19 cellular contexts compared by ENCODE assay signal in genomic region chr17:74240637-74241036, GRCh38. TPM values are rescaled to one million over a fixed set of nuclear protein-coding genes. Genes with fewer than 3 reads are reported as not detected.
DNase-seq lines count a peak whose midpoint lies in the region; ATAC-seq, FAIRE-seq and TF ChIP-seq lines count a peak whose summit lies in the region.
"Had no signal": no experiment of that assay in that cellular context is flagged by ENCODE, and none has a peak within 500 bp of the region (broad histone marks: within the 10 kb centered on the region; RNA-seq: fewer than 3 reads in every experiment).

No MANE protein-coding gene starts in this region.

- no peaks in the 10 kb centered on the region for H3K36me3 ChIP-seq in astrocyte (ENCODE audit: insufficient read depth, low read length)
- peaks cover 0 to 25% (median 0%) of the 10 kb centered on the region in 9 donors for H3K36me3 ChIP-seq in heart right ventricle
- peaks cover 0 to 8% (median 0%) of the 10 kb centered on the region in 3 donors for H3K36me3 ChIP-seq in esophagus squamous epithelium

- H4K20me1 ChIP-seq in astrocyte (ENCODE audit: insufficient read depth, low read length), result no peaks in the 10 kb centered on the region

- no peaks in the 10 kb centered on the region for H3K4me1 ChIP-seq in astrocyte (ENCODE audit: insufficient read depth, low read length)
- H3K4me1 ChIP-seq in heart right ventricle, result peaks cover 14 to 74% (median 57%) of the 10 kb centered on the region in 9 donors
- peaks cover 0 to 25% (median 5%) of the 10 kb centered on the region in 3 donors for H3K4me1 ChIP-seq in esophagus squamous epithelium

- no peaks in the 10 kb centered on the region for H3K79me2 ChIP-seq in astrocyte (ENCODE audit: insufficient read depth, low read length)

- ATAC-seq in heart right ventricle (peak in 7 of 8 donors; percentile 7 to 64 (median 35)), omental fat pad (ENCODE audit: low FRiP score) (peak; percentile 86), HG02798 (IDR thresholded peaks at IDR 0.05; ENCODE audit: poor library complexity, unreplicated experiment) (no peak)
- ATAC-seq: CD8-positive, alpha-beta T cell; SK-N-SH treated with all-trans-retinoic acid at 6 μM for 48 hours had no signal

- no peak for TF ChIP-seq CTCF in AG10803 (conservative IDR thresholded peaks at IDR 0.05; ENCODE audit: low read length)
- no peak for TF ChIP-seq CTCF in astrocyte (IDR thresholded peaks at IDR 0.05; ENCODE audit: insufficient read depth, low read depth, low read length)
- TF ChIP-seq CTCF in heart right ventricle (IDR thresholded peaks at IDR 0.05), result no peak
- TF ChIP-seq CTCF in omental fat pad (IDR thresholded peaks at IDR 0.05), result no peak
- TF ChIP-seq CTCF in esophagus squamous epithelium (IDR thresholded peaks at IDR 0.05), result no peak

- no peaks in the 10 kb centered on the region for H3K9me3 ChIP-seq in astrocyte (ENCODE audit: insufficient read depth, low read depth, low read length)
- H3K9me3 ChIP-seq in heart right ventricle, result no peaks in the 10 kb centered on the region
- H3K9me3 ChIP-seq in esophagus squamous epithelium, result no peaks in the 10 kb centered on the region
- H3K9me3 ChIP-seq: upper lobe of left lung had no signal

- no peaks in the 10 kb centered on the region for H3K9me3 Mint-ChIP-seq in astrocyte (ENCODE audit: unreplicated experiment)
- H3K9me3 Mint-ChIP-seq: CD8-positive, alpha-beta T cell had no signal

- H3K9ac ChIP-seq in astrocyte (ENCODE audit: low read length), result no peak overlapping the region

- no peak overlapping the region for H3K4me3 ChIP-seq in AG10803 (ENCODE audit: low read length)
- H3K4me3 ChIP-seq in astrocyte (ENCODE audit: insufficient read depth, low read depth, low read length), result no peak overlapping the region
- H3K4me3 ChIP-seq in heart right ventricle, result no peak overlapping the region
- no peak overlapping the region for H3K4me3 ChIP-seq in esophagus squamous epithelium
- H3K4me3 ChIP-seq: upper lobe of left lung had no signal

- H3K27ac Mint-ChIP-seq in astrocyte (ENCODE audit: unreplicated experiment), result no peak overlapping the region
- H3K27ac Mint-ChIP-seq: activated naive CD8-positive, alpha-beta T cell; CD8-positive, alpha-beta T cell had no signal

- peaks cover 17% of the 10 kb centered on the region for H3K27me3 Mint-ChIP-seq in astrocyte (ENCODE audit: low read depth, unreplicated experiment)
- H3K27me3 Mint-ChIP-seq: activated naive CD8-positive, alpha-beta T cell had no signal

- no peak overlapping the region for H2AFZ ChIP-seq in astrocyte (ENCODE audit: low read depth, low read length)

- no peak overlapping the region for H3K4me3 Mint-ChIP-seq in astrocyte (ENCODE audit: unreplicated experiment)
- H3K4me3 Mint-ChIP-seq: activated naive CD8-positive, alpha-beta T cell; CD8-positive, alpha-beta T cell had no signal

- H3K27ac ChIP-seq in astrocyte (ENCODE audit: low read depth, low read length) (no peak overlapping the region), heart right ventricle (peak overlapping the region in 6 of 10 donors; percentile 3 to 83 (median 54)), esophagus squamous epithelium (peak overlapping the region in 1 of 4 donors; percentile 39)

- H3K4me1 Mint-ChIP-seq in astrocyte (ENCODE audit: low read depth, unreplicated experiment), result peaks cover 4% of the 10 kb centered on the region

- no peak for FAIRE-seq in astrocyte (lab: Jason Lieb, UNC)
- FAIRE-seq: endothelial cell of umbilical vein, keratinocyte, small intestine had no signal

- peak overlapping the region; percentile 46 for H3K4me2 ChIP-seq in astrocyte (ENCODE audit: low read length)

- intact Hi-C loops in heart right ventricle (cut with DNase I) (loop anchor here in 2 of 10 donors (2.0 to 5.0 kb wide), 2 partner anchors 28 to 38 kb away; partner anchors contain the start of genes RPL38 (in 1 of the 2) and TTYH2 (in 1 of the 2)), esophagus squamous epithelium (cut with DNase I) (no loop called here)

- no peak for TF ChIP-seq POLR2A in esophagus squamous epithelium (IDR thresholded peaks at IDR 0.05)

- H3K27me3 ChIP-seq in astrocyte (ENCODE audit: insufficient read depth, low read length) (no peaks in the 10 kb centered on the region), heart right ventricle (no peaks in the 10 kb centered on the region), esophagus squamous epithelium (no peaks in the 10 kb centered on the region)
- H3K27me3 ChIP-seq: upper lobe of left lung had no signal

- WGBS in heart right ventricle, 2 donors, result 29 to 46% methylated on average over 11 of the region's 11 CpGs
- WGBS in esophagus squamous epithelium, 2 donors, result 66 to 80% methylated on average over 3 to 11 of the region's 11 CpGs

- peaks cover 8% of the 10 kb centered on the region for H3K36me3 Mint-ChIP-seq in astrocyte (ENCODE audit: low read depth, unreplicated experiment)
- H3K36me3 Mint-ChIP-seq: activated naive CD8-positive, alpha-beta T cell had no signal

- DNase-seq in AG10803 (ENCODE audit: low read depth) (peak; percentile 2), astrocyte (ENCODE audit: low read depth) (peak; percentile 46), heart right ventricle (peak; percentile 34 to 74), omental fat pad (ENCODE audit: low spot score) (no peak), NCI-H82 treated with DMSO at 0.1 percent for 48 hours (lab: John Stamatoyannopoulos, UW; ENCODE audit: unreplicated experiment) (no peak), esophagus squamous epithelium (lab: John Stamatoyannopoulos, UW) (no peak), activated gamma-delta T cell treated with Interleukin-2 at 50 U/mL for 16 hours (no peak)
- DNase-seq: 8988T; activated T-cell treated with anti-CD3 and anti-CD28 coated beads, Interleukin-2, amount 50 U/mL, for 1 hour; CD8-positive, alpha-beta T cell; NCI-H2029 treated with DMSO at 0.1 percent for 48 hours; NCI-H69; small intestine; upper lobe of left lung had no signal

RNA-seq across cellular contexts. Expression of gene TTYH2, which starts 27.3 kb away (rescaled TPM):
- total RNA-seq in astrocyte (8.0 and 9.8 TPM in 2 replicates), heart right ventricle (10 to 100 TPM; 20.9 to 36.3 (median 26.1) TPM), omental fat pad (1 to 10 TPM; 5.9 to 9.0 (median 7.9) TPM), esophagus squamous epithelium (1 to 10 TPM in 3 of 4 donors, under 1 TPM in 1; 0.35 to 6.7 (median 1.8) TPM)
- polyA plus RNA-seq in heart right ventricle, result 10 to 100 TPM in 1 of 2 donors, 1 to 10 TPM in 1; 8.6 to 20.6 TPM

RNA-seq across cellular contexts. Expression of gene DNAI2, which starts 33.4 kb away (rescaled TPM):
- total RNA-seq in astrocyte (not detected in 2 replicates), heart right ventricle (under 1 TPM in 1 of 10 donors, not detected in 9; 0.16 TPM), omental fat pad (not detected), esophagus squamous epithelium (under 1 TPM in 1 of 4 donors, not detected in 3; 0.19 TPM)
- polyA plus RNA-seq in heart right ventricle, result not detected
- total RNA-seq: endothelial cell of umbilical vein had no signal
- polyA plus RNA-seq: endothelial cell of umbilical vein, keratinocyte had no signal

RNA-seq across cellular contexts. Expression of gene RPL38, which starts 37.2 kb away (rescaled TPM):
- 832 and 919 TPM in 2 replicates for total RNA-seq in astrocyte
- 100 to 1,000 TPM; 661 to 847 (median 735) TPM for total RNA-seq in heart right ventricle
- polyA plus RNA-seq in heart right ventricle, result 1,000 to 10,000 TPM; 1,527 to 2,186 TPM
- 100 to 1,000 TPM; 333 to 392 (median 362) TPM for total RNA-seq in omental fat pad
- total RNA-seq in esophagus squamous epithelium, result 100 to 1,000 TPM; 224 to 564 (median 403) TPM

Comparison
In these comparisons a context has a peak if more than half of its experiments do, and no peak if none do; other contexts are left out.
1. DNase-seq: peak in AG10803 (single experiment), astrocyte (single experiment) and heart right ventricle (2 of 2); none in omental fat pad (single experiment), NCI-H82 treated with DMSO at 0.1 percent for 48 hours (single experiment), esophagus squamous epithelium (single experiment) and activated gamma-delta T cell treated with Interleukin-2 at 50 U/mL for 16 hours (single experiment).